20 cellular contexts compared by ENCODE assay signal in the genomic region with DNA sequence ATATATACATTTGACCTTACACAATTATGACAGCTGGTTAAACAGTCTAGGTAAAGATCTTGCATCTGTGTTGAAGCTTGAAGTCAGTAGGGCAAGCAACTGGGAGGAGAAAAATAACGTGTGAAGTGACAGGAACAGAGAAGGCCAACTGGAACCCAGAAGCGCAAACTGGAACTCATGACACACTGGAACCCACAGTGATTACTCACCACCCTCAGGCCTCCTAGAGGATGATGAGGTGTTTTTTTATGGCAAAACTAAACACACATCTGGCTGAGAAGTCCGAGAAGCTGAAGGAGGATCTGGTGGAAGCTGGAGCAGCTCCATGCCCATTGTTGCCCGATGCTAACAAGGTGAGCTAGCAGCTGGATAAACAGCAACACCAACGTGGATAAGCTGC.
DNase-seq lines count a peak whose midpoint lies in the region; ATAC-seq, FAIRE-seq and TF ChIP-seq lines count a peak whose summit lies in the region.
"Had no signal": no experiment of that assay in that cellular context is flagged by ENCODE, and none has a peak within 500 bp of the region (broad histone marks: within the 10 kb centered on the region; RNA-seq: fewer than 3 reads in every experiment).

No MANE protein-coding gene starts in this region.

- FAIRE-seq in astrocyte (lab: Jason Lieb, UNC): peak; percentile 91
- FAIRE-seq: D721Med, GM12892 had no signal

- peak; percentile 61 for ATAC-seq in activated CD4-positive, alpha-beta T cell treated with anti-CD3 and anti-CD28 coated beads for 36 hours
- ATAC-seq in HG03280 (IDR thresholded peaks at IDR 0.05; ENCODE audit: unreplicated experiment): no peak
- ATAC-seq: left cardiac atrium, right lobe of liver had no signal

- peak overlapping the region; percentile 26 for H3K4me2 ChIP-seq in astrocyte (ENCODE audit: low read length)

- intact Hi-C loops in activated CD4-positive, alpha-beta T cell treated with anti-CD3 and anti-CD28 coated beads for 36 hours (cut with DNase I, micrococcal nuclease): no loop called here

- no peak overlapping the region for H3K4me3 ChIP-seq in astrocyte (ENCODE audit: insufficient read depth, low read depth, low read length)
- H3K4me3 ChIP-seq in H7 (ENCODE audit: insufficient read depth, low read depth, low read length): no peak overlapping the region
- H3K4me3 ChIP-seq: right lobe of liver, thyroid gland had no signal

- no peak overlapping the region for H3K4me3 Mint-ChIP-seq in activated CD4-positive, alpha-beta T cell treated with anti-CD3 and anti-CD28 coated beads for 36 hours
- no peak overlapping the region for H3K4me3 Mint-ChIP-seq in astrocyte (ENCODE audit: unreplicated experiment)
- H3K4me3 Mint-ChIP-seq: nephron had no signal

- no peaks in the 10 kb centered on the region for H3K79me2 ChIP-seq in astrocyte (ENCODE audit: insufficient read depth, low read length)

- no peak for TF ChIP-seq CTCF in astrocyte (IDR thresholded peaks at IDR 0.05; ENCODE audit: insufficient read depth, low read depth, low read length)

- no peaks in the 10 kb centered on the region for H3K4me1 Mint-ChIP-seq in activated CD4-positive, alpha-beta T cell treated with anti-CD3 and anti-CD28 coated beads for 36 hours
- no peaks in the 10 kb centered on the region for H3K4me1 Mint-ChIP-seq in astrocyte (ENCODE audit: low read depth, unreplicated experiment)
- H3K4me1 Mint-ChIP-seq: nephron had no signal

- H3K27ac ChIP-seq in astrocyte (ENCODE audit: low read depth, low read length): no peak overlapping the region
- H3K27ac ChIP-seq: right lobe of liver, thyroid gland had no signal

- CTCF ChIA-PET in activated CD4-positive, alpha-beta T cell treated with anti-CD3 and anti-CD28 coated beads for 36 hours (lab: Charles Lee): interaction anchor here (0.6 to 1.5 kb wide), 4 partner anchors 8 to 1867 kb away, joined by 3 to 5 read pairs (median 4); no protein-coding TSS in a partner anchor

- H3K36me3 Mint-ChIP-seq in activated CD4-positive, alpha-beta T cell treated with anti-CD3 and anti-CD28 coated beads for 36 hours (ENCODE audit: low read depth): no peaks in the 10 kb centered on the region
- H3K36me3 Mint-ChIP-seq in astrocyte (ENCODE audit: low read depth, unreplicated experiment): peaks cover 2% of the 10 kb centered on the region

- H3K9me3 Mint-ChIP-seq in activated CD4-positive, alpha-beta T cell treated with anti-CD3 and anti-CD28 coated beads for 36 hours (ENCODE audit: low read depth): peaks cover 8% of the 10 kb centered on the region
- peaks cover 12% of the 10 kb centered on the region for H3K9me3 Mint-ChIP-seq in astrocyte (ENCODE audit: unreplicated experiment)

- no peaks in the 10 kb centered on the region for H3K27me3 Mint-ChIP-seq in activated CD4-positive, alpha-beta T cell treated with anti-CD3 and anti-CD28 coated beads for 36 hours
- no peaks in the 10 kb centered on the region for H3K27me3 Mint-ChIP-seq in astrocyte (ENCODE audit: low read depth, unreplicated experiment)

- H4K20me1 ChIP-seq in astrocyte (ENCODE audit: insufficient read depth, low read length): no peaks in the 10 kb centered on the region

- DNase-seq in activated CD4-positive, alpha-beta T cell treated with anti-CD3 and anti-CD28 coated beads for 36 hours: peak; percentile 32
- DNase-seq in activated CD4-positive, alpha-beta T cell treated with anti-CD3 and anti-CD28 coated beads, Interleukin-2, amount 50 U/mL, for 4 hours: no peak
- DNase-seq in HS-27A (ENCODE audit: low read depth) (peak; percentile 19), astrocyte (ENCODE audit: low read depth) (peak; percentile 75), non-pigmented ciliary epithelial cell (ENCODE audit: low read depth) (peak; percentile 55), H7 (no peak), DMS114 treated with DMSO at 0.1 percent for 48 hours (lab: John Stamatoyannopoulos, UW; ENCODE audit: unreplicated experiment) (no peak)
- DNase-seq: 8988T; activated naive CD4-positive, alpha-beta T cell treated with anti-CD3 and anti-CD28 coated beads, Interleukin-2, amount 50 U/mL, for 16 hours; cortex of kidney; left cardiac atrium; NCI-H1092; NCI-H524; right lobe of liver; Right ventricle myocardium superior; thyroid gland had no signal

- no peak overlapping the region for H2AFZ ChIP-seq in astrocyte (ENCODE audit: low read depth, low read length)

- H3K36me3 ChIP-seq in astrocyte (ENCODE audit: insufficient read depth, low read length): no peaks in the 10 kb centered on the region
- no peaks in the 10 kb centered on the region for H3K36me3 ChIP-seq in H7 (replicated peaks; ENCODE audit: control insufficient read depth, insufficient read depth, low read length)
- H3K36me3 ChIP-seq: right lobe of liver, thyroid gland had no signal

- H3K4me1 ChIP-seq in astrocyte (ENCODE audit: insufficient read depth, low read length): peaks cover 8% of the 10 kb centered on the region
- H3K4me1 ChIP-seq: right lobe of liver, thyroid gland had no signal

- POLR2A ChIA-PET in activated CD4-positive, alpha-beta T cell treated with anti-CD3 and anti-CD28 coated beads for 36 hours (lab: Charles Lee): no interaction called here

- no peak overlapping the region for H3K27ac Mint-ChIP-seq in activated CD4-positive, alpha-beta T cell treated with anti-CD3 and anti-CD28 coated beads for 36 hours
- H3K27ac Mint-ChIP-seq in astrocyte (ENCODE audit: unreplicated experiment): no peak overlapping the region
- H3K27ac Mint-ChIP-seq: nephron had no signal

- H3K9me3 ChIP-seq in astrocyte (ENCODE audit: insufficient read depth, low read depth, low read length): no peaks in the 10 kb centered on the region
- H3K9me3 ChIP-seq: right lobe of liver, thyroid gland had no signal

- H3K27me3 ChIP-seq in astrocyte (ENCODE audit: insufficient read depth, low read length): no peaks in the 10 kb centered on the region
- no peaks in the 10 kb centered on the region for H3K27me3 ChIP-seq in H7 (ENCODE audit: control insufficient read depth, insufficient read depth, low read length)
- H3K27me3 ChIP-seq: right lobe of liver, thyroid gland had no signal

- H3K9ac ChIP-seq in astrocyte (ENCODE audit: low read length): no peak overlapping the region

Comparison
In these comparisons a context has a peak if more than half of its experiments do, and no peak if none do; other contexts are left out.
1. DNase-seq: peak in activated CD4-positive, alpha-beta T cell treated with anti-CD3 and anti-CD28 coated beads for 36 hours (single experiment), HS-27A (single experiment), astrocyte (single experiment) and non-pigmented ciliary epithelial cell (single experiment); none in activated CD4-positive, alpha-beta T cell treated with anti-CD3 and anti-CD28 coated beads, Interleukin-2, amount 50 U/mL, for 4 hours (0 of 2), H7 (single experiment) and DMS114 treated with DMSO at 0.1 percent for 48 hours (single experiment).